10 cellular contexts compared by ENCODE assay signal in genomic region chr11:96229354-96229973, GRCh38.
DNase-seq lines count a peak whose midpoint lies in the region; ATAC-seq, FAIRE-seq and TF ChIP-seq lines count a peak whose summit lies in the region.
"Had no signal": no experiment of that assay in that cellular context is flagged by ENCODE, and none has a peak within 500 bp of the region (broad histone marks: within the 10 kb centered on the region; RNA-seq: fewer than 3 reads in every experiment).

No MANE protein-coding gene starts in this region.

- TF ChIP-seq CTCF in CD14-positive monocyte (IDR thresholded peaks at IDR 0.05): no peak
- no peak for TF ChIP-seq CTCF in K562 (IDR thresholded peaks at IDR 0.05 in 2 of 3, conservative IDR thresholded peaks at IDR 0.05 in 1 of 3; ENCODE audit: insufficient read depth in 2 of 3, low read depth in 1 of 3, low read length in 3 of 3)

- peaks cover 60% of the 10 kb centered on the region for H3K4me1 Mint-ChIP-seq in CD14-positive monocyte

- WGBS in K562 (ENCODE audit: insufficient coverage, low coverage, missing lambda C conversion rate): 40% methylated on average over 2 of the region's 2 CpGs

- TF ChIP-seq RAD21 in K562 (CRISPR knock-in tag; conservative IDR thresholded peaks at IDR 0.05 in 1 of 2, IDR thresholded peaks at IDR 0.05 in 1 of 2): no peak

- H3K27me3 Mint-ChIP-seq in CD14-positive monocyte (ENCODE audit: low read depth in 3 of 3): peaks cover 0 to 2% (median 0%) of the 10 kb centered on the region in 3 donors

- in situ Hi-C loops in K562 (cut with MboI): no loop called here

- no peaks in the 10 kb centered on the region for H3K9me3 ChIP-seq in K562 (replicated peaks; ENCODE audit: control insufficient read depth, insufficient read depth, low read depth, low read length)

- peaks cover 6 to 8% of the 10 kb centered on the region in 2 donors for H3K36me3 Mint-ChIP-seq in CD14-positive monocyte

- FAIRE-seq in K562 (lab: Jason Lieb, UNC): no peak

- H3K9ac ChIP-seq in K562 (ENCODE audit: insufficient read depth in 1 of 2, low read depth in 2 of 2, low read length in 2 of 2): no peak overlapping the region

- H3K4me1 ChIP-seq in K562 (replicated peaks in 1 of 2; ENCODE audit: control insufficient read depth in 2 of 2, insufficient read depth in 2 of 2, low read length in 2 of 2): peaks cover 0 to 2% of the 10 kb centered on the region in 2 experiments; a peak in 1 of 5 replicates

- CTCF ChIA-PET in K562 (lab: Yijun Ruan, JAX; ENCODE audit: low intra/inter-chr PET ratio): no interaction called here

- H3K36me3 ChIP-seq in K562 (ENCODE audit: control insufficient read depth, insufficient read depth, low read length): no peaks in the 10 kb centered on the region

- POLR2A ChIA-PET in K562 (lab: Yijun Ruan, JAX): interaction anchor here (0.7 kb wide), 1 partner anchor 78 kb away, joined by 3 read pairs; no protein-coding TSS in a partner anchor

- H3K4me2 ChIP-seq in K562 (ENCODE audit: insufficient read depth, low read length): no peak overlapping the region

- no peak overlapping the region for H2AFZ ChIP-seq in K562 (ENCODE audit: low read depth, low read length)

- H3K79me2 ChIP-seq in K562 (ENCODE audit: control insufficient read depth, insufficient read depth, low read length): no peaks in the 10 kb centered on the region

- no peak overlapping the region for H3K4me3 ChIP-seq in K562

- H3K27ac ChIP-seq in K562 (ENCODE audit: extremely low read depth, low read depth, low read length) (no peak overlapping the region), caudate nucleus (ENCODE audit: low read depth, low read length) (no peak overlapping the region)

- H3K27me3 ChIP-seq in K562 (ENCODE audit: control insufficient read depth in 2 of 2, insufficient read depth in 2 of 2, low read length in 2 of 2): no peaks in the 10 kb centered on the region

- no peak for TF ChIP-seq POLR2A in K562 (conservative IDR thresholded peaks at IDR 0.05)

- no TSS peak for BruUV-seq in K562 (replicated peaks; lab: Mats Ljungman, UMichigan)

- H4K20me1 ChIP-seq in K562 (replicated peaks; ENCODE audit: control insufficient read depth, insufficient read depth, low read length): no peaks in the 10 kb centered on the region

- H3K4me3 Mint-ChIP-seq in CD14-positive monocyte: peak overlapping the region in 1 of 2 donors; percentile 37

- no peaks in the 10 kb centered on the region for H3K9me1 ChIP-seq in K562 (ENCODE audit: control insufficient read depth, insufficient read depth, low read length)

- peaks cover 0 to 2% (median 0%) of the 10 kb centered on the region in 7 donors for H3K9me3 Mint-ChIP-seq in CD14-positive monocyte

- no peak for TF ChIP-seq EP300 in K562 (IDR thresholded peaks at IDR 0.05; ENCODE audit: low read length)

- ATAC-seq in K562 (no peak), GM21737 (IDR thresholded peaks at IDR 0.05; ENCODE audit: unreplicated experiment) (no peak)

- intact Hi-C loops in CD14-positive monocyte (cut with micrococcal nuclease) (no loop called here), K562 (cut with micrococcal nuclease) (no loop called here)

- DNase-seq in CD14-positive monocyte (ENCODE audit: low spot score) (no peak), HT1080 (ENCODE audit: low read depth) (peak; percentile 14), K562 (ENCODE audit: extremely low read depth in 1 of 4, low spot score in 3 of 4) (no peak), pons (ENCODE audit: low spot score) (peak; percentile 2), caudate nucleus (lab: John Stamatoyannopoulos, UW) (no peak), NCI-H345 treated with DMSO at 0.1 percent for 48 hours (lab: John Stamatoyannopoulos, UW; ENCODE audit: unreplicated experiment) (no peak)
- DNase-seq in central memory CD4-positive, alpha-beta T cell: no peak
- DNase-seq: glutamatergic neuron, NCI-H524 treated with DMSO at 0.1 percent for 48 hours had no signal

- H3K27ac Mint-ChIP-seq in CD14-positive monocyte: peak overlapping the region; percentile 90 to 98 (median 95)

TF ChIP-seq in K562, 482 proteins besides CTCF, POLR2A, EP300 and RAD21:
- TF ChIP-seq IRF9 (tag; IDR thresholded peaks at IDR 0.05): no peak
- peak; percentile 58 for TF ChIP-seq TFE3 (CRISPR knock-in tag; IDR thresholded peaks at IDR 0.05)
- TF ChIP-seq NFRKB (IDR thresholded peaks at IDR 0.05; ENCODE audit: low read depth): no peak

Comparison
In these comparisons a context has a peak if more than half of its experiments do, and no peak if none do; other contexts are left out.
1. DNase-seq: peak in HT1080 (single experiment) and pons (single experiment); none in CD14-positive monocyte (single experiment), K562 (0 of 4), caudate nucleus (0 of 61), central memory CD4-positive, alpha-beta T cell (single experiment) and NCI-H345 treated with DMSO at 0.1 percent for 48 hours (single experiment).